In genomic region chr17:48047741-48048320, GRCh38 we compare ENCODE assay signal across 8 cellular contexts. TPM values are rescaled to one million over a fixed set of nuclear protein-coding genes. Genes with fewer than 3 reads are reported as not detected.
DNase-seq lines count a peak whose midpoint lies in the region; ATAC-seq and TF ChIP-seq lines count a peak whose summit lies in the region.

No MANE protein-coding gene starts in this region.

- H3K4me1 ChIP-seq in upper lobe of right lung = peaks cover 47% of the 10 kb centered on the region

- H3K4me3 ChIP-seq in upper lobe of right lung = peak overlapping the region; percentile 91

- TF ChIP-seq POLR2A in GM15510 (IDR thresholded peaks at IDR 0.05; ENCODE audit: borderline replicate concordance, extremely low read depth, insufficient read length) = peak; percentile 79

- peaks cover 24% of the 10 kb centered on the region for H3K36me3 ChIP-seq in upper lobe of right lung

- peak overlapping the region; percentile 99 for H3K27ac ChIP-seq in upper lobe of right lung

- intact Hi-C loops in left cardiac atrium (cut with DNase I) (no loop called here), posterior vena cava (cut with DNase I) (no loop called here), upper lobe of right lung (cut with DNase I) (no loop called here)

- peak; percentile 98 for DNase-seq in NCI-H146 treated with DMSO at 0.1 percent for 48 hours (lab: John Stamatoyannopoulos, UW; ENCODE audit: unreplicated experiment)
- peak; percentile 95 to 99 (median 97) for DNase-seq in T-helper 1 cell
- peak; percentile 99 for DNase-seq in amniotic stem cell (lab: John Stamatoyannopoulos, UW)
- peak; percentile 100 for DNase-seq in left cardiac atrium
- DNase-seq in posterior vena cava (ENCODE audit: low spot score) = peak; percentile 100
- DNase-seq in upper lobe of right lung = peak; percentile 99

- TF ChIP-seq CTCF in upper lobe of right lung (IDR thresholded peaks at IDR 0.05) = no peak

- no peaks in the 10 kb centered on the region for H3K27me3 ChIP-seq in upper lobe of right lung

- H3K9me3 ChIP-seq in upper lobe of right lung = no peaks in the 10 kb centered on the region

- peak; percentile 88 for ATAC-seq in HG02884 (IDR thresholded peaks at IDR 0.05; ENCODE audit: unreplicated experiment)
- peak; percentile 93 to 94 for ATAC-seq in left cardiac atrium
- peak; percentile 94 for ATAC-seq in upper lobe of right lung

RNA-seq across cellular contexts. Expression of gene NFE2L1, which starts 0.3 kb away (rescaled TPM):
- total RNA-seq in left cardiac atrium (100 to 1,000 TPM; 527 to 675 TPM), posterior vena cava (100 to 1,000 TPM; 255 to 263 TPM), upper lobe of right lung (201 TPM)

RNA-seq across cellular contexts. Expression of gene COPZ2, which starts 10.2 kb away (rescaled TPM):
- total RNA-seq in left cardiac atrium (10 to 100 TPM; 50.5 to 54.0 TPM), posterior vena cava (100 to 1,000 TPM in 1 of 2 donors, 10 to 100 TPM in 1; 75.0 to 136 TPM), upper lobe of right lung (24.5 TPM)

RNA-seq across cellular contexts. Expression of gene CBX1, which starts 53.4 kb away (rescaled TPM):
- total RNA-seq in left cardiac atrium (10 to 100 TPM; 29.2 to 35.6 TPM), posterior vena cava (10 to 100 TPM; 38.7 to 46.1 TPM), upper lobe of right lung (34.0 TPM)

RNA-seq across cellular contexts. Expression of gene SNX11, which starts 59.7 kb away (rescaled TPM):
- total RNA-seq in left cardiac atrium = 10 to 100 TPM; 13.3 to 14.7 TPM
- total RNA-seq in posterior vena cava = 10 to 100 TPM; 18.8 to 22.3 TPM
- 20.8 TPM for total RNA-seq in upper lobe of right lung

Comparison
In these comparisons a context has a peak if more than half of its experiments do, and no peak if none do; other contexts are left out.
1. Peak in every context shown above with its lines: DNase-seq, ATAC-seq, H3K4me3 ChIP-seq and H3K27ac ChIP-seq.